Comparison of ENCODE assay signal across 17 cellular contexts in genomic region chr1:111725192-111725591, GRCh38. TPM values are rescaled to one million over a fixed set of nuclear protein-coding genes. Genes with fewer than 3 reads are reported as not detected.
DNase-seq lines count a peak whose midpoint lies in the region; ATAC-seq and TF ChIP-seq lines count a peak whose summit lies in the region.
"Had no signal": no experiment of that assay in that cellular context is flagged by ENCODE, and none has a peak within 500 bp of the region (broad histone marks: within the 10 kb centered on the region; RNA-seq: fewer than 3 reads in every experiment).

No MANE protein-coding gene starts in this region.

- H3K27me3 ChIP-seq in GM23338 (ENCODE audit: insufficient read depth) (no peaks in the 10 kb centered on the region), tibial artery (no peaks in the 10 kb centered on the region), vagina (no peaks in the 10 kb centered on the region)

- intact Hi-C loops in left ventricle myocardium superior (cut with micrococcal nuclease), result no loop called here
- intact Hi-C loops in tibial artery (cut with DNase I; ENCODE audit: low total_unique reads), result no loop called here
- intact Hi-C loops in vagina (cut with DNase I), result no loop called here

- H3K4me3 ChIP-seq in GM23338 (no peak overlapping the region), tibial artery (no peak overlapping the region), vagina (no peak overlapping the region)

- peaks cover 2% of the 10 kb centered on the region; the same call in 2 of the 3 replicates for H3K36me3 Mint-ChIP-seq in GM23338 (ENCODE audit: low read depth)
- H3K36me3 Mint-ChIP-seq in activated T-helper 17 cell treated with anti-CD3 and anti-CD28 coated beads, Interleukin-2, amount 50 U/mL, for 72 hours (ENCODE audit: low read depth), result peaks cover 7% of the 10 kb centered on the region
- no peaks in the 10 kb centered on the region for H3K36me3 Mint-ChIP-seq in osteocyte (ENCODE audit: unreplicated experiment)
- H3K36me3 Mint-ChIP-seq: activated naive CD8-positive, alpha-beta T cell treated with anti-CD3 and anti-CD28 coated beads, Interleukin-2, amount 10 ng/mL, durations not matched to agents 7 days and 5 days; mesothelial cell of epicardium had no signal

- ATAC-seq in GM23338 (peak; percentile 51), left ventricle myocardium superior (peak; percentile 68), GM19455 (IDR thresholded peaks at IDR 0.05; ENCODE audit: unreplicated experiment) (no peak)
- ATAC-seq in activated T-helper 17 cell treated with anti-CD3 and anti-CD28 coated beads, Interleukin-2, amount 50 U/mL, for 72 hours (replicated peaks), result no peak
- ATAC-seq: esophagus mucosa had no signal

- H3K9me2 ChIP-seq in GM23338 (ENCODE audit: insufficient read depth), result peaks cover 3% of the 10 kb centered on the region; the same call in 1 of the 2 replicates

- H3K4me2 ChIP-seq in GM23338, result 0 out of 2 replicates have a peak overlapping the region, but pooled peaks have one; percentile 48

- H3K36me3 ChIP-seq in GM23338 (ENCODE audit: insufficient read depth) (no peaks in the 10 kb centered on the region), tibial artery (peaks cover 0 to 20% (median 12%) of the 10 kb centered on the region in 3 donors), vagina (peaks cover 0 to 5% of the 10 kb centered on the region in 2 donors)

- H3K27me3 Mint-ChIP-seq in GM23338 (ENCODE audit: insufficient read depth, low read depth, poor library complexity) (peaks cover 6% of the 10 kb centered on the region), osteocyte (ENCODE audit: unreplicated experiment) (no peaks in the 10 kb centered on the region)
- no peaks in the 10 kb centered on the region for H3K27me3 Mint-ChIP-seq in activated T-helper 17 cell treated with anti-CD3 and anti-CD28 coated beads, Interleukin-2, amount 50 U/mL, for 72 hours
- H3K27me3 Mint-ChIP-seq: activated naive CD8-positive, alpha-beta T cell treated with anti-CD3 and anti-CD28 coated beads, Interleukin-2, amount 10 ng/mL, durations not matched to agents 7 days and 5 days had no signal

- peaks cover 57% of the 10 kb centered on the region for H3K4me1 Mint-ChIP-seq in GM23338
- peaks cover 28% of the 10 kb centered on the region for H3K4me1 Mint-ChIP-seq in activated T-helper 17 cell treated with anti-CD3 and anti-CD28 coated beads, Interleukin-2, amount 50 U/mL, for 72 hours
- H3K4me1 Mint-ChIP-seq in osteocyte (ENCODE audit: unreplicated experiment), result peaks cover 18% of the 10 kb centered on the region

- H3K9me3 Mint-ChIP-seq in GM23338, result no peaks in the 10 kb centered on the region
- no peaks in the 10 kb centered on the region for H3K9me3 Mint-ChIP-seq in activated T-helper 17 cell treated with anti-CD3 and anti-CD28 coated beads, Interleukin-2, amount 50 U/mL, for 72 hours
- no peaks in the 10 kb centered on the region for H3K9me3 Mint-ChIP-seq in osteocyte (ENCODE audit: unreplicated experiment)
- H3K9me3 Mint-ChIP-seq: activated naive CD8-positive, alpha-beta T cell treated with anti-CD3 and anti-CD28 coated beads, Interleukin-2, amount 10 ng/mL, durations not matched to agents 7 days and 5 days; mesothelial cell of epicardium had no signal

- TF ChIP-seq POLR2A in vagina (IDR thresholded peaks at IDR 0.05), result no peak

- H3K27ac Mint-ChIP-seq in GM23338 (no peak overlapping the region; the same call in 1 of the 2 replicates), osteocyte (ENCODE audit: unreplicated experiment) (no peak overlapping the region)
- H3K27ac Mint-ChIP-seq in activated T-helper 17 cell treated with anti-CD3 and anti-CD28 coated beads, Interleukin-2, amount 50 U/mL, for 72 hours, result peak overlapping the region; percentile 51
- H3K27ac Mint-ChIP-seq: activated naive CD8-positive, alpha-beta T cell treated with anti-CD3 and anti-CD28 coated beads, Interleukin-2, amount 10 ng/mL, durations not matched to agents 7 days and 5 days; mesothelial cell of epicardium had no signal

- no peaks in the 10 kb centered on the region; the same call in 1 of the 2 replicates for H3F3A ChIP-seq in GM23338 (replicated peaks; ENCODE audit: low read depth)

- DNase-seq in GM23338 (ENCODE audit: low spot score), result no peak
- peak; percentile 88 for DNase-seq in left ventricle myocardium superior
- peak; percentile 71 for DNase-seq in osteocyte (ENCODE audit: extremely low spot score, unreplicated experiment)
- no peak for DNase-seq in tibial artery
- DNase-seq in H4 (ENCODE audit: low spot score), result no peak
- no peak for DNase-seq in vagina (ENCODE audit: extremely low spot score in 2 of 2)
- DNase-seq: activated naive CD8-positive, alpha-beta T cell treated with anti-CD3 and anti-CD28 coated beads, Interleukin-2, amount 10 ng/mL, durations not matched to agents 7 days and 5 days; DMS79 treated with DMSO at 0.1 percent for 48 hours; KBM-7; NCI-H1436 treated with DMSO at 0.1 percent for 48 hours; NK-92 treated with Interleukin-12 subunit alpha and Interleukin-12 subunit beta, amount 100 ng/mL, for 24 hours; stimulated activated CD4-positive, alpha-beta T cell treated with anti-CD3 and anti-CD28 coated beads, Interleukin-4, amount 100 ng/mL, for 24 hours; stimulated activated naive CD4-positive, alpha-beta T cell treated with Interleukin-2 at 50 U/mL for 16 hours had no signal

- TF ChIP-seq CTCF in GM23338 (conservative IDR thresholded peaks at IDR 0.05; ENCODE audit: low read depth in 2 of 2), result no peak
- TF ChIP-seq CTCF in osteocyte (IDR thresholded peaks at IDR 0.05), result no peak
- no peak for TF ChIP-seq CTCF in tibial artery (IDR thresholded peaks at IDR 0.05)
- TF ChIP-seq CTCF in vagina (IDR thresholded peaks at IDR 0.05), result no peak

- H3K4me3 Mint-ChIP-seq in GM23338 (no peak overlapping the region), osteocyte (ENCODE audit: unreplicated experiment) (no peak overlapping the region)
- no peak overlapping the region for H3K4me3 Mint-ChIP-seq in activated T-helper 17 cell treated with anti-CD3 and anti-CD28 coated beads, Interleukin-2, amount 50 U/mL, for 72 hours
- H3K4me3 Mint-ChIP-seq: activated naive CD8-positive, alpha-beta T cell treated with anti-CD3 and anti-CD28 coated beads, Interleukin-2, amount 10 ng/mL, durations not matched to agents 7 days and 5 days; mesothelial cell of epicardium had no signal

- peaks cover 5% of the 10 kb centered on the region for H3K79me2 ChIP-seq in GM23338 (replicated peaks; ENCODE audit: insufficient read depth)

- peaks cover 5% of the 10 kb centered on the region for H4K20me1 ChIP-seq in GM23338 (replicated peaks; ENCODE audit: insufficient read depth)

- H3K27ac ChIP-seq in GM23338 (ENCODE audit: low read depth) (no peak overlapping the region; the same call in 1 of the 2 replicates), tibial artery (peak overlapping the region in 1 of 2 donors; percentile 18), vagina (no peak overlapping the region)

- no peak overlapping the region for H2AFZ ChIP-seq in GM23338

- H3K9me3 ChIP-seq in tibial artery (no peaks in the 10 kb centered on the region), vagina (no peaks in the 10 kb centered on the region)

- H3K4me1 ChIP-seq in GM23338 (ENCODE audit: insufficient read depth) (peaks cover 36% of the 10 kb centered on the region), tibial artery (peaks cover 0 to 40% (median 20%) of the 10 kb centered on the region in 4 donors), vagina (peaks cover 49% of the 10 kb centered on the region)

TF ChIP-seq in GM23338, 12 proteins besides CTCF, POLR2A, EP300 and RAD21 (continues in another document):
- no peak for TF ChIP-seq ZNF331 (CRISPR knock-in tag; IDR thresholded peaks at IDR 0.05; ENCODE audit: low read depth)
- no peak for TF ChIP-seq POLR2AphosphoS5 (IDR thresholded peaks at IDR 0.05; ENCODE audit: low read depth)
- TF ChIP-seq JUNB (IDR thresholded peaks at IDR 0.05; ENCODE audit: unreplicated experiment), result no peak
- TF ChIP-seq NANOG (IDR thresholded peaks at IDR 0.05; ENCODE audit: borderline replicate concordance), result no peak

RNA-seq across cellular contexts. Expression of gene INKA2, which starts 14.0 kb away (rescaled TPM):
- 8.4 and 10.3 TPM in 2 replicates for total RNA-seq in GM23338 (2014; rRNA removed; shearing (Covaris generic))
- 2.8 and 3.7 TPM in 2 replicates for polyA plus RNA-seq in GM23338 (2016; fragmentation: Nextera tagmentation; extraction: Ambion mirVana)
- total RNA-seq in activated T-helper 17 cell treated with anti-CD3 and anti-CD28 coated beads, Interleukin-2, amount 50 U/mL, for 72 hours, result 1 to 10 TPM; 2.0 to 3.8 TPM
- total RNA-seq in left ventricle myocardium superior (23.1 TPM), osteocyte (5.5 and 6.2 TPM in 2 replicates), vagina (6.1 TPM)
- total RNA-seq in H4 (2014; rRNA removed; shearing (Covaris generic)), result 3.7 and 4.4 TPM in 2 replicates

RNA-seq across cellular contexts. Expression of gene DDX20, which starts 30.5 kb away (rescaled TPM):
- 38.3 and 54.4 TPM in 2 replicates for total RNA-seq in GM23338 (2014; rRNA removed; shearing (Covaris generic))
- polyA plus RNA-seq in GM23338 (2016; fragmentation: Nextera tagmentation; extraction: Ambion mirVana), result 11.9 and 12.8 TPM in 2 replicates
- 10 to 100 TPM in 1 of 2 donors, 1 to 10 TPM in 1; 9.0 to 22.5 TPM for total RNA-seq in activated T-helper 17 cell treated with anti-CD3 and anti-CD28 coated beads, Interleukin-2, amount 50 U/mL, for 72 hours
- 7.1 TPM for total RNA-seq in left ventricle myocardium superior
- 13.1 and 14.0 TPM in 2 replicates for total RNA-seq in osteocyte
- total RNA-seq in H4 (2014; rRNA removed; shearing (Covaris generic)), result 20.0 and 22.7 TPM in 2 replicates
- 16.2 TPM for total RNA-seq in vagina

Comparison
In these comparisons a context has a peak if more than half of its experiments do, and no peak if none do; other contexts are left out.
1. ATAC-seq: peak in GM23338 (single experiment) and left ventricle myocardium superior (single experiment); none in activated T-helper 17 cell treated with anti-CD3 and anti-CD28 coated beads, Interleukin-2, amount 50 U/mL, for 72 hours (single experiment) and GM19455 (single experiment).
2. DNase-seq: peak in left ventricle myocardium superior (single experiment) and osteocyte (single experiment); none in GM23338 (single experiment), tibial artery (0 of 2), H4 (single experiment) and vagina (0 of 2).